In the genomic region with DNA sequence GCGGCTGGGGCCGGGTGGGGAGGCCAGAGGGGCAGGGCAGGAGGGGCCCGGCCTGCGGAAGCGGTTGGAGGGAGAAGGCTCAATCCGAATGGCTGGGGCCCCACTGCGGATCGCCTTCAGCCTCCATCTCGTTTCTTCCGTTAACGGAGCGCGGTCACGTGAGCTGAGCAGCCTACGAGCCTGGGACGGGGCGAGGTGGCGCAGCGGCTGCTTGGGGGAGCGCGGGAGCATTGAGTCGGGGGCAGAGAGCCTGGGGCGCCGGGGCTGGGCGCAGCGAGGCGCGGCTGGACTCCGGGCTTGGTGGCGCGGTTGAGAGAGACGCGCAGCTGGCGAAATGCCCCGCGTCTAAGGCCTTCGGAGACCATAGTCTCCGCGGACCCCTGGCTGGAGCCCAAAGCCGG, we compare ENCODE assay signal across 8 cellular contexts.
DNase-seq lines count a peak whose midpoint lies in the region; ATAC-seq and FAIRE-seq lines count a peak whose summit lies in the region.
"Not testable (repeated sequence)": the region's sequence is repeated elsewhere in the genome, so short reads cannot be mapped to it uniquely, and the experiment has no call there.

No MANE protein-coding gene starts in this region.

- H3K9me3 Mint-ChIP-seq in activated CD8-positive, alpha-beta memory T cell treated with anti-CD3 and anti-CD28 coated beads, Interleukin-2, amount 10 ng/mL, durations not matched to agents 7 days and 5 days (ENCODE audit: low read depth): not testable (repeated sequence)

- peaks cover 25% of the 10 kb centered on the region for H3K36me3 Mint-ChIP-seq in activated CD8-positive, alpha-beta memory T cell treated with anti-CD3 and anti-CD28 coated beads, Interleukin-2, amount 10 ng/mL, durations not matched to agents 7 days and 5 days

- peak; percentile 65 for ATAC-seq in HG02678 (IDR thresholded peaks at IDR 0.05; ENCODE audit: unreplicated experiment)
- ATAC-seq in activated CD8-positive, alpha-beta memory T cell treated with anti-CD3 and anti-CD28 coated beads, Interleukin-2, amount 10 ng/mL, durations not matched to agents 7 days and 5 days: peak; percentile 82

- not testable (repeated sequence) for H3K4me1 ChIP-seq in duodenal mucosa (ENCODE audit: control insufficient read depth in 1 of 2, insufficient read depth in 2 of 2, low read length in 2 of 2)
- H3K4me1 ChIP-seq in skeletal muscle tissue (ENCODE audit: control insufficient read depth in 3 of 3, insufficient read depth in 3 of 3, low read length in 3 of 3): peaks cover 6 to 16% (median 14%) of the 10 kb centered on the region in 3 donors

- DNase-seq in GM18507 (ENCODE audit: extremely low spot score, insufficient read length, low read depth): peak; percentile 55
- DNase-seq in M059J (ENCODE audit: low read depth): peak; percentile 87
- DNase-seq in activated CD8-positive, alpha-beta memory T cell treated with anti-CD3 and anti-CD28 coated beads, Interleukin-2, amount 10 ng/mL, durations not matched to agents 7 days and 5 days: peak; percentile 90
- DNase-seq in urothelium cell line (ENCODE audit: low spot score): peak; percentile 67

- peak overlapping the region in 1 of 2 donors; percentile 80 for H3K9ac ChIP-seq in duodenal mucosa (ENCODE audit: low read depth in 1 of 2, low read length in 2 of 2)
- H3K9ac ChIP-seq in skeletal muscle tissue (ENCODE audit: low read depth in 1 of 3, low read length in 3 of 3): peak overlapping the region in 2 of 3 donors; percentile 73 to 85

- H3K9me3 ChIP-seq in duodenal mucosa (ENCODE audit: control insufficient read depth in 1 of 2, low read length in 2 of 2); skeletal muscle tissue (ENCODE audit: control insufficient read depth in 3 of 3, low read length in 3 of 3): not testable (repeated sequence)

- H3K27ac ChIP-seq in duodenal mucosa (ENCODE audit: low read depth, low read length) (peak overlapping the region; percentile 76), layer of hippocampus (ENCODE audit: low read depth, low read length) (peak overlapping the region; percentile 82), skeletal muscle tissue (ENCODE audit: low read depth, low read length) (peak overlapping the region; percentile 82)

- not testable (repeated sequence) for H3K36me3 ChIP-seq in duodenal mucosa (ENCODE audit: control insufficient read depth in 1 of 2, insufficient read depth in 2 of 2, low read length in 2 of 2); skeletal muscle tissue (ENCODE audit: control insufficient read depth in 3 of 3, insufficient read depth in 3 of 3, low read length in 3 of 3)

- H3K4me3 ChIP-seq in duodenal mucosa (ENCODE audit: low read depth in 1 of 2, low read length in 2 of 2): peak overlapping the region; percentile 63 to 92
- H3K4me3 ChIP-seq in skeletal muscle tissue (ENCODE audit: low read length in 3 of 3): peak overlapping the region; percentile 48 to 97 (median 80)

- H3K27ac Mint-ChIP-seq in activated CD8-positive, alpha-beta memory T cell treated with anti-CD3 and anti-CD28 coated beads, Interleukin-2, amount 10 ng/mL, durations not matched to agents 7 days and 5 days: peak overlapping the region; percentile 84

- peak overlapping the region; percentile 89 for H3K4me3 Mint-ChIP-seq in activated CD8-positive, alpha-beta memory T cell treated with anti-CD3 and anti-CD28 coated beads, Interleukin-2, amount 10 ng/mL, durations not matched to agents 7 days and 5 days

- FAIRE-seq in GM18507 (lab: Jason Lieb, UNC): peak; percentile 66
- not testable (repeated sequence) for FAIRE-seq in urothelium cell line (lab: Jason Lieb, UNC)

- not testable (repeated sequence) for H3K27me3 Mint-ChIP-seq in activated CD8-positive, alpha-beta memory T cell treated with anti-CD3 and anti-CD28 coated beads, Interleukin-2, amount 10 ng/mL, durations not matched to agents 7 days and 5 days

- H3K4me1 Mint-ChIP-seq in activated CD8-positive, alpha-beta memory T cell treated with anti-CD3 and anti-CD28 coated beads, Interleukin-2, amount 10 ng/mL, durations not matched to agents 7 days and 5 days: peaks cover 30% of the 10 kb centered on the region

- CTCF ChIA-PET in activated CD8-positive, alpha-beta memory T cell treated with anti-CD3 and anti-CD28 coated beads, Interleukin-2, amount 10 ng/mL, durations not matched to agents 7 days and 5 days (lab: Charles Lee): interaction anchor here (0.6 to 1.2 kb wide), 3 partner anchors 156 to 628 kb away, joined by 3 to 4 read pairs (median 3); partner anchors contain the start of gene KANSL1

- not testable (repeated sequence) for H3K27me3 ChIP-seq in duodenal mucosa (ENCODE audit: control insufficient read depth in 1 of 2, insufficient read depth in 2 of 2, low read length in 2 of 2); layer of hippocampus (ENCODE audit: control insufficient read depth, insufficient read depth, low read length)
- peaks cover 0 to 27% (median 0%) of the 10 kb centered on the region in 3 donors for H3K27me3 ChIP-seq in skeletal muscle tissue (ENCODE audit: control insufficient read depth in 3 of 3, insufficient read depth in 3 of 3, low read length in 3 of 3)

Comparison
In these comparisons a context has a peak if more than half of its experiments do, and no peak if none do; other contexts are left out.
1. Peak in every context shown above with its lines: DNase-seq, ATAC-seq, H3K4me3 ChIP-seq and H3K27ac ChIP-seq.